ENCODE assay signal across 8 cellular contexts in genomic region chr4:131774382-131774781, GRCh38.
A peak's percentile ranks its signal among the peaks of the same experiment; 100 is the strongest.
DNase-seq lines count a peak whose midpoint lies in the region; ATAC-seq and TF ChIP-seq lines count a peak whose summit lies in the region.
"Not testable (repeated sequence)": the region's sequence is repeated elsewhere in the genome, so short reads cannot be mapped to it uniquely, and the experiment has no call there.

No MANE protein-coding gene starts in this region.

- not testable (repeated sequence) for H3K9me1 ChIP-seq in IMR-90 (ENCODE audit: insufficient read depth, low read length)

- not testable (repeated sequence) for H3K4me1 ChIP-seq in IMR-90 (ENCODE audit: control insufficient read depth, insufficient read depth, low read length); RWPE2 (ENCODE audit: insufficient read depth, poor library complexity, severe bottlenecking)
- peaks cover 10% of the 10 kb centered on the region for H3K4me1 ChIP-seq in hepatocyte (ENCODE audit: insufficient read depth)

- not testable (repeated sequence) for H2AFZ ChIP-seq in IMR-90 (replicated peaks; ENCODE audit: low read length, poor library complexity); hepatocyte

- not testable (repeated sequence) for H4K91ac ChIP-seq in IMR-90 (ENCODE audit: insufficient read depth, low read depth, low read length)

- not testable (repeated sequence) for BruUV-seq in IMR-90 (replicated peaks; lab: Mats Ljungman, UMichigan)

- intact Hi-C loops in IMR-90 (cut with micrococcal nuclease), result not testable (repeated sequence)

- H3K4me3 ChIP-seq in AG04449 (ENCODE audit: low read depth, low read length); IMR-90 (ENCODE audit: insufficient read depth, low read depth, low read length); RWPE2 (ENCODE audit: severe bottlenecking); epithelial cell of proximal tubule (ENCODE audit: low read depth, low read length); hepatocyte; retinal pigment epithelial cell (ENCODE audit: low read length): not testable (repeated sequence)

- not testable (repeated sequence) for H3K27me3 ChIP-seq in IMR-90 (ENCODE audit: control insufficient read depth, insufficient read depth, low read length); RWPE2 (ENCODE audit: insufficient read depth, poor library complexity, severe bottlenecking); hepatocyte

- H3K9ac ChIP-seq in IMR-90 (ENCODE audit: low read depth, low read length), result not testable (repeated sequence)

- CTCF ChIA-PET in AG04449 (lab: Yijun Ruan, JAX); IMR-90 (lab: Yijun Ruan, JAX): not testable (repeated sequence)

- H3K4ac ChIP-seq in IMR-90 (ENCODE audit: low read depth, low read length), result not testable (repeated sequence)

- not testable (repeated sequence) for H4K5ac ChIP-seq in IMR-90 (ENCODE audit: low read depth, low read length)

- H3K56ac ChIP-seq in IMR-90 (ENCODE audit: extremely low read depth, insufficient read depth, low read length), result not testable (repeated sequence)

- not testable (repeated sequence) for H3K23ac ChIP-seq in IMR-90 (ENCODE audit: low read depth, low read length)

- POLR2A ChIA-PET in AG04449 (lab: Yijun Ruan, JAX), result not testable (repeated sequence)
- POLR2A ChIA-PET in IMR-90 (lab: Charles Lee; ENCODE audit: unreplicated experiment), result interaction anchor here (0.6 kb wide), 1 partner anchor 95 kb away, joined by 3 read pairs; no protein-coding TSS in a partner anchor

- peak overlapping the region; percentile 45; the same call in 1 of the 2 replicates for H3K4me2 ChIP-seq in IMR-90 (ENCODE audit: low read depth, low read length)
- peak overlapping the region; percentile 9 for H3K4me2 ChIP-seq in hepatocyte

- not testable (repeated sequence) for H2BK20ac ChIP-seq in IMR-90 (ENCODE audit: low read depth, low read length)

- peak overlapping the region; percentile 83 for H2BK5ac ChIP-seq in IMR-90 (ENCODE audit: low read depth, low read length, poor library complexity, severe bottlenecking)

- DNase-seq in AG04449 (ENCODE audit: low read depth, low spot score), result peak; percentile 72
- peak; percentile 9 for DNase-seq in GM03348 (ENCODE audit: low spot score)
- peak; percentile 95 for DNase-seq in IMR-90
- not testable (repeated sequence) for DNase-seq in RWPE2 (ENCODE audit: low spot score)
- DNase-seq in astrocyte of the hippocampus (ENCODE audit: low read depth, low spot score), result peak; percentile 72
- DNase-seq in epithelial cell of proximal tubule (ENCODE audit: low read depth), result peak; percentile 19
- DNase-seq in hepatocyte (ENCODE audit: low spot score), result peak; percentile 27
- peak; percentile 96 for DNase-seq in retinal pigment epithelial cell (ENCODE audit: low read depth)

- H3K14ac ChIP-seq in IMR-90 (replicated peaks; ENCODE audit: low read depth, low read length), result not testable (repeated sequence)

- TF ChIP-seq CTCF in AG04449 (IDR thresholded peaks at IDR 0.05; ENCODE audit: insufficient read depth, low read length, missing control alignments); IMR-90 (conservative IDR thresholded peaks at IDR 0.05; ENCODE audit: low read depth, low read length); RWPE2 (IDR thresholded peaks at IDR 0.05; ENCODE audit: poor library complexity, severe bottlenecking); epithelial cell of proximal tubule (conservative IDR thresholded peaks at IDR 0.05; ENCODE audit: low read depth, low read length); hepatocyte (IDR thresholded peaks at IDR 0.05; ENCODE audit: poor library complexity); retinal pigment epithelial cell (conservative IDR thresholded peaks at IDR 0.05; ENCODE audit: low read depth, low read length): not testable (repeated sequence)

- not testable (repeated sequence) for TF ChIP-seq POLR2A in IMR-90 (IDR thresholded peaks at IDR 0.05; ENCODE audit: low read depth, low read length)

- not testable (repeated sequence) for H2BK15ac ChIP-seq in IMR-90 (ENCODE audit: low read depth, low read length)

- H2BK120ac ChIP-seq in IMR-90 (ENCODE audit: low read depth, low read length), result not testable (repeated sequence)

- H2AK9ac ChIP-seq in IMR-90 (replicated peaks; ENCODE audit: low read depth, low read length, poor library complexity), result not testable (repeated sequence)

- not testable (repeated sequence) for H3K18ac ChIP-seq in IMR-90 (ENCODE audit: low read depth, low read length)

- no CpG with 5 or more reads among the region's 3 CpGs for WGBS in IMR-90 (ENCODE audit: extremely low coverage in 2 of 2, insufficient read length in 1 of 2), 2 experiments
- WGBS in hepatocyte (ENCODE audit: low lambda C conversion rate, missing lambda C conversion rate), result 10% methylated on average over 3 of the region's 3 CpGs

- H4K8ac ChIP-seq in IMR-90 (ENCODE audit: low read depth in 2 of 2, low read length in 2 of 2), result not testable (repeated sequence)

- H3K79me2 ChIP-seq in hepatocyte, result not testable (repeated sequence)

- H3K9me2 ChIP-seq in hepatocyte (replicated peaks; ENCODE audit: insufficient read depth), result not testable (repeated sequence)

- in situ Hi-C loops in IMR-90 (cut with MboI; ENCODE audit: low sequenced_read_pairs), result not testable (repeated sequence)

- H4K20me1 ChIP-seq in IMR-90 (ENCODE audit: insufficient read depth, low read length); hepatocyte (ENCODE audit: insufficient read depth, poor library complexity, severe bottlenecking): not testable (repeated sequence)

- not testable (repeated sequence) for H3K9me3 ChIP-seq in IMR-90 (ENCODE audit: control insufficient read depth, insufficient read depth, low read length); RWPE2 (ENCODE audit: severe bottlenecking); hepatocyte (ENCODE audit: low read depth)

- TF ChIP-seq RAD21 in IMR-90 (IDR thresholded peaks at IDR 0.05; ENCODE audit: low read length), result not testable (repeated sequence)

- H3K27ac ChIP-seq in IMR-90 (ENCODE audit: insufficient read depth, low read length), result not testable (repeated sequence)
- peak overlapping the region; percentile 26 for H3K27ac ChIP-seq in RWPE2 (ENCODE audit: poor library complexity, severe bottlenecking)
- H3K27ac ChIP-seq in hepatocyte, result peak overlapping the region; percentile 48

- ATAC-seq in IMR-90 (ENCODE audit: low read depth); RWPE2 (ENCODE audit: low read depth): not testable (repeated sequence)

- H3K36me3 ChIP-seq in IMR-90 (ENCODE audit: control insufficient read depth, insufficient read depth, low read length); RWPE2 (ENCODE audit: low read depth); hepatocyte (replicated peaks; ENCODE audit: insufficient read depth, low read depth): not testable (repeated sequence)

- dilution Hi-C loops in IMR-90 (cut with HindIII; ENCODE audit: low sequenced_read_pairs, unreplicated experiment), result not testable (repeated sequence)

- H3K79me1 ChIP-seq in IMR-90 (ENCODE audit: low read depth in 1 of 2, low read length in 2 of 2), result not testable (repeated sequence)

- not testable (repeated sequence) for H2AK5ac ChIP-seq in IMR-90 (ENCODE audit: low read depth, low read length)

TF ChIP-seq in IMR-90, 13 proteins besides CTCF, POLR2A, EP300 and RAD21:
- TF ChIP-seq MAFK (IDR thresholded peaks at IDR 0.05; ENCODE audit: low read depth, low read length) (peak; percentile 56), USF2 (IDR thresholded peaks at IDR 0.05; ENCODE audit: low read depth, low read length) (peak; percentile 83)
